In genomic region chr7:94297397-94297838, GRCh38 we compare ENCODE assay signal across 10 cellular contexts.
A peak's percentile ranks its signal among the peaks of the same experiment; 100 is the strongest.
DNase-seq lines count a peak whose midpoint lies in the region; ATAC-seq and TF ChIP-seq lines count a peak whose summit lies in the region.
"Had no signal": no experiment of that assay in that cellular context is flagged by ENCODE, and none has a peak within 500 bp of the region (broad histone marks: within the 10 kb centered on the region; RNA-seq: fewer than 3 reads in every experiment).

No MANE protein-coding gene starts in this region.

- no peak overlapping the region for H3K27ac ChIP-seq in upper lobe of right lung

- no peak overlapping the region for H3K27ac Mint-ChIP-seq in activated T-helper 17 cell treated with anti-CD3 and anti-CD28 coated beads, Interleukin-2, amount 50 U/mL, for 72 hours

- H3K9me3 Mint-ChIP-seq in activated T-helper 17 cell treated with anti-CD3 and anti-CD28 coated beads, Interleukin-2, amount 50 U/mL, for 72 hours, result no peaks in the 10 kb centered on the region

- H3K4me3 ChIP-seq in epithelial cell of esophagus (ENCODE audit: low read length) (no peak overlapping the region), mucosa of descending colon (no peak overlapping the region), upper lobe of right lung (peak overlapping the region; percentile 19)

- ATAC-seq in mucosa of descending colon (peak; percentile 40), upper lobe of right lung (peak; percentile 32), GM21737 (IDR thresholded peaks at IDR 0.05; ENCODE audit: unreplicated experiment) (no peak), GM19467 (IDR thresholded peaks at IDR 0.05; ENCODE audit: unreplicated experiment) (no peak)
- ATAC-seq in activated T-helper 17 cell treated with anti-CD3 and anti-CD28 coated beads, Interleukin-2, amount 50 U/mL, for 72 hours (replicated peaks), result no peak

- no peaks in the 10 kb centered on the region for H3K4me1 Mint-ChIP-seq in activated T-helper 17 cell treated with anti-CD3 and anti-CD28 coated beads, Interleukin-2, amount 50 U/mL, for 72 hours

- H3K27me3 ChIP-seq in upper lobe of right lung, result no peaks in the 10 kb centered on the region

- DNase-seq in LHCN-M2 (ENCODE audit: low read depth) (peak; percentile 96), epithelial cell of esophagus (ENCODE audit: low read depth) (peak; percentile 86), mucosa of descending colon (peak in 2 of 3 donors; percentile 19 to 27), upper lobe of right lung (no peak), G401 (ENCODE audit: low spot score) (no peak)
- DNase-seq: activated naive CD4-positive, alpha-beta T cell treated with Interleukin-2 at 50 U/mL for 16 hours; stimulated activated CD4-positive, alpha-beta T cell treated with anti-CD3 and anti-CD28 coated beads, Interleukin-4, amount 100 ng/mL, for 24 hours had no signal

- intact Hi-C loops in mucosa of descending colon (cut with DNase I, micrococcal nuclease), result loop anchor here (2.0 to 10.0 kb wide), 2 partner anchors 97 kb away; partner anchors contain the start of gene COL1A2 (in 2 of the 2)
- intact Hi-C loops in upper lobe of right lung (cut with DNase I), result loop anchor here (10.0 kb wide), 1 partner anchor 97 kb away; the partner anchor contains the start of gene COL1A2

- in situ Hi-C loops in G401 (cut with HindIII; ENCODE audit: low sequenced_read_pairs), result no loop called here

- no peak overlapping the region for H3K4me3 Mint-ChIP-seq in activated T-helper 17 cell treated with anti-CD3 and anti-CD28 coated beads, Interleukin-2, amount 50 U/mL, for 72 hours

- H3K36me3 ChIP-seq in mucosa of descending colon (ENCODE audit: low read depth), result no peaks in the 10 kb centered on the region
- no peaks in the 10 kb centered on the region for H3K36me3 ChIP-seq in upper lobe of right lung

- TF ChIP-seq CTCF in epithelial cell of esophagus (IDR thresholded peaks at IDR 0.05; ENCODE audit: insufficient read depth, low read depth, low read length, missing control alignments) (no peak), mucosa of descending colon (IDR thresholded peaks at IDR 0.05) (no peak), upper lobe of right lung (IDR thresholded peaks at IDR 0.05) (no peak)

- H3K27me3 Mint-ChIP-seq in activated T-helper 17 cell treated with anti-CD3 and anti-CD28 coated beads, Interleukin-2, amount 50 U/mL, for 72 hours, result peaks cover 14% of the 10 kb centered on the region

- H3K4me1 ChIP-seq in mucosa of descending colon (ENCODE audit: low read depth) (no peaks in the 10 kb centered on the region), upper lobe of right lung (peaks cover 11% of the 10 kb centered on the region)

- H3K36me3 Mint-ChIP-seq in activated T-helper 17 cell treated with anti-CD3 and anti-CD28 coated beads, Interleukin-2, amount 50 U/mL, for 72 hours (ENCODE audit: low read depth), result no peaks in the 10 kb centered on the region

- H3K9me3 ChIP-seq in mucosa of descending colon (no peaks in the 10 kb centered on the region), upper lobe of right lung (no peaks in the 10 kb centered on the region)

Comparison
In these comparisons a context has a peak if more than half of its experiments do, and no peak if none do; other contexts are left out.
1. DNase-seq: peak in LHCN-M2 (single experiment), epithelial cell of esophagus (single experiment) and mucosa of descending colon (2 of 3); none in upper lobe of right lung (single experiment) and G401 (single experiment).
2. ATAC-seq: peak in mucosa of descending colon (single experiment) and upper lobe of right lung (single experiment); none in GM21737 (single experiment), activated T-helper 17 cell treated with anti-CD3 and anti-CD28 coated beads, Interleukin-2, amount 50 U/mL, for 72 hours (single experiment) and GM19467 (single experiment).